Comparison of ENCODE assay signal across 14 cellular contexts in genomic region chr13:60134376-60134775, GRCh38.
A peak's percentile ranks its signal among the peaks of the same experiment; 100 is the strongest.
DNase-seq lines count a peak whose midpoint lies in the region; ATAC-seq, FAIRE-seq and TF ChIP-seq lines count a peak whose summit lies in the region.
"Had no signal": no experiment of that assay in that cellular context is flagged by ENCODE, and none has a peak within 500 bp of the region (broad histone marks: within the 10 kb centered on the region; RNA-seq: fewer than 3 reads in every experiment).

No MANE protein-coding gene starts in this region.

- TF ChIP-seq CTCF in AG10803 (conservative IDR thresholded peaks at IDR 0.05; ENCODE audit: low read length), result peak; percentile 56
- peak; percentile 36 for TF ChIP-seq CTCF in fibroblast of pulmonary artery (IDR thresholded peaks at IDR 0.05; ENCODE audit: low read length, missing control alignments)

- H3K27ac ChIP-seq in caudate nucleus (ENCODE audit: low read depth, low read length), result no peak overlapping the region
- H3K27ac ChIP-seq: left lung, right atrium auricular region had no signal

- DNase-seq in AG10803 (ENCODE audit: low read depth) (peak; percentile 32), Kasumi-1 (lab: John Stamatoyannopoulos, UW) (peak; percentile 6 to 46), fibroblast of pulmonary artery (ENCODE audit: low read depth) (peak; percentile 37), NCI-H1930 (lab: John Stamatoyannopoulos, UW) (no peak), HTR-8/SVneo (ENCODE audit: insufficient read length, low spot score) (no peak), caudate nucleus (lab: John Stamatoyannopoulos, UW) (no peak), NCI-H146 treated with DMSO at 0.1 percent for 48 hours (lab: John Stamatoyannopoulos, UW; ENCODE audit: unreplicated experiment) (no peak)
- DNase-seq: Calu3; effector CD4-positive, alpha-beta T cell; left lung; NCI-H2171 treated with DMSO at 0.1 percent for 48 hours; T-cell had no signal

- peak; percentile 47 for ATAC-seq in GM18867 (IDR thresholded peaks at IDR 0.05; ENCODE audit: unreplicated experiment)
- ATAC-seq: left lung, T-cell had no signal

- FAIRE-seq in HTR-8/SVneo (lab: Jason Lieb, UNC), result no peak

- H3K4me3 ChIP-seq in AG10803 (ENCODE audit: low read length) (no peak overlapping the region), fibroblast of pulmonary artery (replicated peaks; ENCODE audit: low read depth, low read length) (no peak overlapping the region)
- H3K4me3 ChIP-seq: left lung, right atrium auricular region had no signal

Comparison
In these comparisons a context has a peak if more than half of its experiments do, and no peak if none do; other contexts are left out.
1. DNase-seq: peak in AG10803 (single experiment), Kasumi-1 (2 of 2) and fibroblast of pulmonary artery (single experiment); none in NCI-H1930 (0 of 2), HTR-8/SVneo (single experiment), caudate nucleus (0 of 61) and NCI-H146 treated with DMSO at 0.1 percent for 48 hours (single experiment).